ENCODE assay signal across 1 cellular context in the genomic region with DNA sequence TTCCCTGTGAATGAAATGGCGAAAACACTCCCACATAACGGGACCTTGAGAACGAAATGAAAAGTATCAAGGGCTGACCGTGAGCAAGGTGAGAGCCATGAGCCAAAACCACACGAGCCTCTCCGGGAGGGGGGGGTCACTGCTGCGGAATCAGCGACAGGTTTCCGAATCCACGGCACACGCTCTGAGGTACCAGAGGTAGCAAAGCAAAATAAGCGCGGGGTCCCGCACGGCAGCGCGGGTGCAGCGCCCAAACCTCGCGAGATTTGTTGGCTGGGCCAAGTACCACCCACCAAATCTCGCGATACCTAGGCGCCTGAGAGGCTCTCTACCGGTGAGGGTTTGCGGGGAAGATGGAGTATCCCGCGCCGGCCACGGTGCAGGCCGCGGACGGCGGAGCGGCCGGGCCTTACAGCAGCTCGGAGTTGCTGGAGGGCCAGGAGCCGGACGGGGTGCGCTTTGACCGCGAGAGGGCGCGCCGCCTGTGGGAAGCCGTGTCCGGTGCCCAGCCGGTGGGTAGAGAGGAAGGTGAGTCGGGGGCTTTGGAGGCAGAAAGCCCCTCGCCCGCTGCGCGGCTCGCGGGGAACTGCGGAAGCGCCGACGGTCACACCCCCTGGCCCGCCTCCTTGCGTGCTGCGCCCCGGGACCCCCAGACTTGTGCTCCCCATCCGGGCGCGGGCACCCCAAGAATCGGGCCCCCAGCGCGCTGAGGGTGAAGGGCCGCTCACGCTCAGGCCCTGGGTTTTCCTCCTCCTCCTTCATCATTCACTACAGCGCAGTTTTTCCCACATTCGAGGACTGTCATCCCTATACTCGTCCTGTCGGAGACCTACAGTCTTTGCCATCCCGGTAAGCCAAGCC.
TF ChIP-seq lines count a peak whose summit lies in the region.

A gene with protein sequence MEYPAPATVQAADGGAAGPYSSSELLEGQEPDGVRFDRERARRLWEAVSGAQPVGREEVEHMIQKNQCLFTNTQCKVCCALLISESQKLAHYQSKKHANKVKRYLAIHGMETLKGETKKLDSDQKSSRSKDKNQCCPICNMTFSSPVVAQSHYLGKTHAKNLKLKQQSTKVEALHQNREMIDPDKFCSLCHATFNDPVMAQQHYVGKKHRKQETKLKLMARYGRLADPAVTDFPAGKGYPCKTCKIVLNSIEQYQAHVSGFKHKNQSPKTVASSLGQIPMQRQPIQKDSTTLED (plus strand): TSS at position 311 of the 861 bp plus-strand sequence. CDS start 43 bp downstream, at position 354.

TF ChIP-seq in HepG2, 621 proteins besides CTCF, POLR2A, EP300 and RAD21 (continued from another document and continues in another):
- TF ChIP-seq, protein P1, sequence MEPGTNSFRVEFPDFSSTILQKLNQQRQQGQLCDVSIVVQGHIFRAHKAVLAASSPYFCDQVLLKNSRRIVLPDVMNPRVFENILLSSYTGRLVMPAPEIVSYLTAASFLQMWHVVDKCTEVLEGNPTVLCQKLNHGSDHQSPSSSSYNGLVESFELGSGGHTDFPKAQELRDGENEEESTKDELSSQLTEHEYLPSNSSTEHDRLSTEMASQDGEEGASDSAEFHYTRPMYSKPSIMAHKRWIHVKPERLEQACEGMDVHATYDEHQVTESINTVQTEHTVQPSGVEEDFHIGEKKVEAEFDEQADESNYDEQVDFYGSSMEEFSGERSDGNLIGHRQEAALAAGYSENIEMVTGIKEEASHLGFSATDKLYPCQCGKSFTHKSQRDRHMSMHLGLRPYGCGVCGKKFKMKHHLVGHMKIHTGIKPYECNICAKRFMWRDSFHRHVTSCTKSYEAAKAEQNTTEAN (CRISPR knock-in tag; conservative IDR thresholded peaks at IDR 0.05), result 0 out of 2 replicates have a peak, but pooled peaks have one; percentile 39
- TF ChIP-seq MEIS2 (CRISPR knock-in tag; IDR thresholded peaks at IDR 0.05) (no peak; the same call in 1 of the 2 replicates), ZNF674 (CRISPR knock-in tag; IDR thresholded peaks at IDR 0.05; ENCODE audit: low read depth) (no peak), RXRA (CRISPR knock-in tag; IDR thresholded peaks at IDR 0.05) (peak; percentile 27; the same call in 1 of the 2 replicates), ZFY (CRISPR knock-in tag; IDR thresholded peaks at IDR 0.05) (peak; percentile 98), SRSF1 (optimal IDR thresholded peaks at IDR 0.05; ENCODE audit: low read depth, low read length) (peak; percentile 65), PCBP2 (optimal IDR thresholded peaks at IDR 0.05; ENCODE audit: low read depth, low read length, poor library complexity, severe bottlenecking) (no peak), ZNF510 (CRISPR knock-in tag; IDR thresholded peaks at IDR 0.05; ENCODE audit: low read depth) (peak; percentile 66; the same call in 1 of the 2 replicates), HINFP (CRISPR knock-in tag; IDR thresholded peaks at IDR 0.05; ENCODE audit: low read depth) (peak; percentile 82; the same call in 1 of the 2 replicates), ZNF577 (CRISPR knock-in tag; IDR thresholded peaks at IDR 0.05; ENCODE audit: borderline replicate concordance, low read depth) (peak; percentile 54; the same call in 1 of the 2 replicates), POLR2AphosphoS5 (IDR thresholded peaks at IDR 0.05; ENCODE audit: low read depth, low read length) (peak; percentile 86), ZSCAN25 (CRISPR knock-in tag; IDR thresholded peaks at IDR 0.05) (no peak), SMC3 (IDR thresholded peaks at IDR 0.05; ENCODE audit: low read length) (no peak), MTA3 (CRISPR knock-in tag; IDR thresholded peaks at IDR 0.05) (no peak), ZNF740 (CRISPR knock-in tag; IDR thresholded peaks at IDR 0.05) (peak; percentile 62; the same call in 1 of the 2 replicates), ZNF12 (CRISPR knock-in tag; IDR thresholded peaks at IDR 0.05) (no peak; the same call in 1 of the 2 replicates), ZBTB7A (CRISPR knock-in tag; IDR thresholded peaks at IDR 0.05) (peak; percentile 83; the same call in 1 of the 2 replicates), PAWR (CRISPR knock-in tag; IDR thresholded peaks at IDR 0.05; ENCODE audit: borderline replicate concordance) (0 out of 2 replicates have a peak, but pooled peaks have one; percentile 24), MED8 (CRISPR knock-in tag; IDR thresholded peaks at IDR 0.05; ENCODE audit: insufficient replicate concordance) (peak; percentile 42), SIN3A (IDR thresholded peaks at IDR 0.05; ENCODE audit: borderline replicate concordance, low read depth, low read length) (peak; percentile 82; the same call in 1 of the 2 replicates), MIER3 (CRISPR knock-in tag; IDR thresholded peaks at IDR 0.05; ENCODE audit: borderline replicate concordance) (peak; percentile 32; the same call in 1 of the 2 replicates), ARNT (IDR thresholded peaks at IDR 0.05) (no peak), ZNF431 (CRISPR knock-in tag; IDR thresholded peaks at IDR 0.05; ENCODE audit: borderline replicate concordance, low read depth) (no peak), IKZF4 (CRISPR knock-in tag; IDR thresholded peaks at IDR 0.05; ENCODE audit: borderline replicate concordance, low read depth, not compliant biosample characterization) (peak; percentile 19), ZNF318 (CRISPR knock-in tag; IDR thresholded peaks at IDR 0.05) (no peak; the same call in 1 of the 2 replicates), TOPORS (CRISPR knock-in tag; IDR thresholded peaks at IDR 0.05) (peak; percentile 87; the same call in 1 of the 2 replicates), NFYB (CRISPR knock-in tag; IDR thresholded peaks at IDR 0.05) (0 out of 2 replicates have a peak, but pooled peaks have one; percentile 23), ZNF101 (CRISPR knock-in tag; IDR thresholded peaks at IDR 0.05; ENCODE audit: borderline replicate concordance, low read depth) (no peak), KDM5A (IDR thresholded peaks at IDR 0.05; ENCODE audit: borderline replicate concordance, low read length) (peak; percentile 54), ELF1 (CRISPR knock-in tag; IDR thresholded peaks at IDR 0.05) (peak; percentile 9; the same call in 1 of the 2 replicates), NRL (CRISPR knock-in tag; IDR thresholded peaks at IDR 0.05; ENCODE audit: borderline replicate concordance) (0 out of 2 replicates have a peak, but pooled peaks have one; percentile 63), MTF1 (CRISPR knock-in tag; IDR thresholded peaks at IDR 0.05) (no peak), ZNF543 (CRISPR knock-in tag; IDR thresholded peaks at IDR 0.05) (peak; percentile 79; the same call in 1 of the 2 replicates), SMARCC2 (IDR thresholded peaks at IDR 0.05) (no peak), TARDBP (CRISPR knock-in tag; IDR thresholded peaks at IDR 0.05) (peak; percentile 73; the same call in 1 of the 2 replicates), KLF11 (CRISPR knock-in tag; IDR thresholded peaks at IDR 0.05) (no peak), LCORL (IDR thresholded peaks at IDR 0.05) (no peak), LCORL (CRISPR knock-in tag; IDR thresholded peaks at IDR 0.05) (0 out of 2 replicates have a peak, but pooled peaks have one; percentile 7), SALL1 (CRISPR knock-in tag; IDR thresholded peaks at IDR 0.05) (peak; percentile 56)
- TF ChIP-seq, protein P2, sequence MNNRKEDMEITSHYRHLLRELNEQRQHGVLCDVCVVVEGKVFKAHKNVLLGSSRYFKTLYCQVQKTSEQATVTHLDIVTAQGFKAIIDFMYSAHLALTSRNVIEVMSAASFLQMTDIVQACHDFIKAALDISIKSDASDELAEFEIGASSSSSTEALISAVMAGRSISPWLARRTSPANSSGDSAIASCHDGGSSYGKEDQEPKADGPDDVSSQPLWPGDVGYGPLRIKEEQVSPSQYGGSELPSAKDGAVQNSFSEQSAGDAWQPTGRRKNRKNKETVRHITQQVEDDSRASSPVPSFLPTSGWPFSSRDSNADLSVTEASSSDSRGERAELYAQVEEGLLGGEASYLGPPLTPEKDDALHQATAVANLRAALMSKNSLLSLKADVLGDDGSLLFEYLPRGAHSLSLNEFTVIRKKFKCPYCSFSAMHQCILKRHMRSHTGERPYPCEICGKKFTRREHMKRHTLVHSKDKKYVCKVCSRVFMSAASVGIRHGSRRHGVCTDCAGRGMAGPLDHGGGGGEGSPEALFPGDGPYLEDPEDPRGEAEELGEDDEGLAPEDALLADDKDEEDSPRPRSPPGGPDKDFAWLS (CRISPR knock-in tag; IDR thresholded peaks at IDR 0.05; ENCODE audit: borderline replicate concordance), result no peak
- TF ChIP-seq, protein P3, sequence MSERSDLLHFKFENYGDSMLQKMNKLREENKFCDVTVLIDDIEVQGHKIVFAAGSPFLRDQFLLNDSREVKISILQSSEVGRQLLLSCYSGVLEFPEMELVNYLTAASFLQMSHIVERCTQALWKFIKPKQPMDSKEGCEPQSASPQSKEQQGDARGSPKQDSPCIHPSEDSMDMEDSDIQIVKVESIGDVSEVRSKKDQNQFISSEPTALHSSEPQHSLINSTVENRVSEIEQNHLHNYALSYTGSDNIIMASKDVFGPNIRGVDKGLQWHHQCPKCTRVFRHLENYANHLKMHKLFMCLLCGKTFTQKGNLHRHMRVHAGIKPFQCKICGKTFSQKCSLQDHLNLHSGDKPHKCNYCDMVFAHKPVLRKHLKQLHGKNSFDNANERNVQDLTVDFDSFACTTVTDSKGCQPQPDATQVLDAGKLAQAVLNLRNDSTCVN (CRISPR knock-in tag; IDR thresholded peaks at IDR 0.05; ENCODE audit: borderline replicate concordance), result no peak; the same call in 1 of the 2 replicates
